ENCODE assay signal across 10 cellular contexts in genomic region chr7:141013345-141013715, GRCh38. TPM values are rescaled to one million over a fixed set of nuclear protein-coding genes. Genes with fewer than 3 reads are reported as not detected.
DNase-seq lines count a peak whose midpoint lies in the region; ATAC-seq, FAIRE-seq and TF ChIP-seq lines count a peak whose summit lies in the region.
"Had no signal": no experiment of that assay in that cellular context is flagged by ENCODE, and none has a peak within 500 bp of the region (broad histone marks: within the 10 kb centered on the region; RNA-seq: fewer than 3 reads in every experiment).

No MANE protein-coding gene starts in this region.

- peaks cover 10% of the 10 kb centered on the region for H3K79me2 ChIP-seq in HepG2 (ENCODE audit: insufficient read depth, low read length)

- H3K36me3 ChIP-seq in HepG2 (replicated peaks in 1 of 2; ENCODE audit: control insufficient read depth in 1 of 2, insufficient read depth in 2 of 2, low read length in 2 of 2): peaks cover 0 to 11% of the 10 kb centered on the region in 2 experiments; a peak in 3 of 5 replicates
- peaks cover 0 to 16% (median 4%) of the 10 kb centered on the region in 4 donors for H3K36me3 ChIP-seq in right lobe of liver

- peak overlapping the region; percentile 82 for H3K27ac ChIP-seq in HepG2 (ENCODE audit: extremely low read length, insufficient read depth, low read length)
- no peak overlapping the region for H3K27ac ChIP-seq in right lobe of liver

- no peaks in the 10 kb centered on the region for H4K20me1 ChIP-seq in HepG2 (ENCODE audit: insufficient read depth, low read length)

- H3K27ac Mint-ChIP-seq in T-helper 17 cell: peak overlapping the region; percentile 99
- H3K27ac Mint-ChIP-seq in type B pancreatic cell: peak overlapping the region; percentile 99

- DNase-seq in HepG2 (ENCODE audit: low spot score): no peak
- DNase-seq in right lobe of liver: no peak
- no peak for DNase-seq in T-helper 17 cell
- no peak for DNase-seq in foreskin fibroblast
- no peak for DNase-seq in type B pancreatic cell (ENCODE audit: extremely low spot score, unreplicated experiment)
- no peak for DNase-seq in DMS79 treated with DMSO at 0.1 percent for 48 hours (lab: John Stamatoyannopoulos, UW)
- no peak for DNase-seq in kidney tubule cell (ENCODE audit: low spot score)
- DNase-seq: central memory CD4-positive, alpha-beta T cell; WERI-Rb-1 had no signal

- TF ChIP-seq CTCF in HepG2 (CRISPR knock-in tag; IDR thresholded peaks at IDR 0.05) (no peak), right lobe of liver (IDR thresholded peaks at IDR 0.05) (no peak), foreskin fibroblast (IDR thresholded peaks at IDR 0.05; ENCODE audit: low read depth, low read length) (no peak), type B pancreatic cell (conservative IDR thresholded peaks at IDR 0.05) (no peak)

- H3K27me3 Mint-ChIP-seq in T-helper 17 cell (peaks cover 6% of the 10 kb centered on the region), type B pancreatic cell (peaks cover 20% of the 10 kb centered on the region)

- TF ChIP-seq EP300 in HepG2 (IDR thresholded peaks at IDR 0.05; ENCODE audit: low read depth in 2 of 2, low read length in 2 of 2) (no peak), HepG2 (CRISPR knock-in tag; IDR thresholded peaks at IDR 0.05; ENCODE audit: borderline replicate concordance) (no peak)

- H3K36me3 Mint-ChIP-seq in T-helper 17 cell (ENCODE audit: low read depth): peaks cover 2% of the 10 kb centered on the region
- peaks cover 5% of the 10 kb centered on the region for H3K36me3 Mint-ChIP-seq in type B pancreatic cell

- peak overlapping the region in 2 of 3 experiments; percentile 84 to 87; a peak in 4 of 6 replicates for H3K4me3 ChIP-seq in HepG2 (replicated peaks in 1 of 3; ENCODE audit: insufficient read depth in 1 of 3, low read depth in 2 of 3, low read length in 3 of 3)
- no peak overlapping the region for H3K4me3 ChIP-seq in right lobe of liver
- H3K4me3 ChIP-seq in foreskin fibroblast (ENCODE audit: low read depth in 1 of 2, low read length in 2 of 2): peak overlapping the region; percentile 92 to 93

- ATAC-seq in HepG2 (no peak), right lobe of liver (no peak), T-helper 17 cell (no peak), GM21717 (IDR thresholded peaks at IDR 0.05; ENCODE audit: unreplicated experiment) (no peak)

- TF ChIP-seq POLR2A in HepG2 (IDR thresholded peaks at IDR 0.05; ENCODE audit: insufficient read depth in 1 of 2, low read depth in 2 of 2, low read length in 2 of 2) (no peak), right lobe of liver (IDR thresholded peaks at IDR 0.05) (no peak)

- peak overlapping the region; percentile 90 for H3K4me3 Mint-ChIP-seq in T-helper 17 cell
- H3K4me3 Mint-ChIP-seq in type B pancreatic cell: peak overlapping the region; percentile 100

- peak overlapping the region; percentile 88; the same call in 1 of the 2 replicates for H3K9ac ChIP-seq in HepG2 (ENCODE audit: insufficient read depth, low read depth, low read length)

- 68% methylated on average over 4 of the region's 4 CpGs for WGBS in HepG2 (ENCODE audit: low lambda C conversion rate)
- WGBS in right lobe of liver (ENCODE audit: insufficient coverage, low coverage, low lambda C conversion rate, missing lambda C conversion rate): 49% methylated on average over 4 of the region's 4 CpGs

- peaks cover 30% of the 10 kb centered on the region for H3K4me1 ChIP-seq in HepG2 (ENCODE audit: insufficient read depth, low read length)
- peaks cover 0 to 19% (median 5%) of the 10 kb centered on the region in 4 donors for H3K4me1 ChIP-seq in right lobe of liver

- CTCF ChIA-PET in HepG2 (lab: Yijun Ruan, JAX; ENCODE audit: low intra/inter-chr PET ratio, low total read pairs): interaction anchor here (3.2 kb wide), 1 partner anchor 202 kb away, joined by 37 read pairs; no protein-coding TSS in a partner anchor

- H2AFZ ChIP-seq in HepG2 (ENCODE audit: low read length): no peak overlapping the region

- H3K9me3 Mint-ChIP-seq in type B pancreatic cell: no peaks in the 10 kb centered on the region

- no peak for FAIRE-seq in HepG2 (lab: Jason Lieb, UNC)

- H3K4me1 Mint-ChIP-seq in T-helper 17 cell: peaks cover 27% of the 10 kb centered on the region
- H3K4me1 Mint-ChIP-seq in type B pancreatic cell (ENCODE audit: unreplicated experiment): peaks cover 26% of the 10 kb centered on the region

- in situ Hi-C loops in HepG2 (cut with HindIII; ENCODE audit: extremely low pct_ligation_motif_present, low pct_unique_long_range_greater_than_20kb): loop anchor here (5.0 to 25.0 kb wide), 2 partner anchors 201 to 326 kb away; partner anchors contain the start of gene NDUFB2

- H3K4me2 ChIP-seq in HepG2 (ENCODE audit: low read depth, low read length): peak overlapping the region; percentile 92

- H3K9me3 ChIP-seq in HepG2 (ENCODE audit: low read length): peaks cover 5% of the 10 kb centered on the region; the same call in 1 of the 2 replicates
- H3K9me3 ChIP-seq in right lobe of liver: no peaks in the 10 kb centered on the region
- peaks cover 7% of the 10 kb centered on the region for H3K9me3 ChIP-seq in T-helper 17 cell (ENCODE audit: control insufficient read depth, low read length, poor library complexity, severe bottlenecking)

- H3K27me3 ChIP-seq in HepG2 (ENCODE audit: control insufficient read depth in 1 of 2, insufficient read depth in 2 of 2, low read length in 2 of 2) (no peaks in the 10 kb centered on the region; a peak in 1 of 5 replicates), right lobe of liver (no peaks in the 10 kb centered on the region)

- intact Hi-C loops in HepG2 (cut with micrococcal nuclease; ENCODE audit: unreplicated experiment) (loop anchor here (2.0 to 10.0 kb wide), 4 partner anchors 91 to 496 kb away; partner anchors contain the start of gene BRAF), right lobe of liver (cut with DNase I) (loop anchor here (10.0 kb wide), 1 partner anchor 199 kb away; no protein-coding TSS in a partner anchor)

- no peak for TF ChIP-seq RAD21 in HepG2 (CRISPR knock-in tag; IDR thresholded peaks at IDR 0.05)

- POLR2A ChIA-PET in HepG2 (lab: Yijun Ruan, JAX): interaction anchor here (1.8 to 2.4 kb wide), 2 partner anchors 12 to 90 kb away, joined by 4 to 9 read pairs; no protein-coding TSS in a partner anchor

- no TSS peak for BruUV-seq in HepG2 (replicated peaks; lab: Mats Ljungman, UMichigan)

TF ChIP-seq in HepG2, 621 proteins besides CTCF, POLR2A, EP300 and RAD21:
- TF ChIP-seq HNF1A (IDR thresholded peaks at IDR 0.05; ENCODE audit: low read depth): no peak
- no peak for TF ChIP-seq HNF1A (CRISPR knock-in tag; IDR thresholded peaks at IDR 0.05; ENCODE audit: borderline replicate concordance)

RNA-seq across cellular contexts. Expression of gene MRPS33, which starts 1.4 kb away (rescaled TPM):
- total RNA-seq in HepG2 (2016; rRNA removed; fragmentation: Illumina TruSeq; extraction: Trizol) (91.0 and 120 TPM in 2 replicates), right lobe of liver (10 to 100 TPM; 26.0 to 44.4 (median 31.1) TPM), T-helper 17 cell (10 to 100 TPM; 23.7 to 30.6 TPM), type B pancreatic cell (ENCODE audit: low replicate concordance) (58.1 and 74.6 TPM in 2 replicates)
- 60.7 and 64.6 TPM in 2 replicates for total RNA-seq in HepG2 (2016; cell fraction: cytosol; rRNA removed; fragmentation: Illumina TruSeq; extraction: Trizol; ENCODE audit: low read depth)
- total RNA-seq in HepG2 (2016; cell fraction: insoluble cytoplasmic fraction; rRNA removed; fragmentation: Illumina TruSeq; extraction: Trizol): 100 and 135 TPM in 2 replicates
- total RNA-seq in HepG2 (2016; cell fraction: membrane; rRNA removed; fragmentation: Illumina TruSeq; extraction: Trizol): 79.6 and 82.5 TPM in 2 replicates
- total RNA-seq in HepG2 (2016; cell fraction: nucleus; rRNA removed; fragmentation: Illumina TruSeq; extraction: Trizol): 33.2 and 36.3 TPM in 2 replicates
- polyA plus RNA-seq in HepG2 (2011; rRNA removed): 38.3 and 50.9 TPM in 2 replicates
- polyA plus RNA-seq in HepG2 (2011; cell fraction: cytosol; rRNA removed): 17.9 and 20.1 TPM in 2 replicates
- 5.7 and 6.9 TPM in 2 replicates for polyA plus RNA-seq in HepG2 (2011; cell fraction: nucleus; rRNA removed)
- polyA plus RNA-seq in HepG2 (2012): 78.8 and 104 TPM in 2 replicates
- 77.6 and 83.1 TPM in 2 replicates for polyA plus RNA-seq in HepG2 (2016; cell fraction: cytosol; fragmentation: Illumina TruSeq; extraction: Trizol; ENCODE audit: low read depth)
- polyA plus RNA-seq in HepG2 (2016; cell fraction: insoluble cytoplasmic fraction; fragmentation: Illumina TruSeq; extraction: Trizol; ENCODE audit: low read depth): 127 and 141 TPM in 2 replicates
- 82.8 and 92.8 TPM in 2 replicates for polyA plus RNA-seq in HepG2 (2016; cell fraction: membrane; fragmentation: Illumina TruSeq; extraction: Trizol; ENCODE audit: low read depth)
- polyA plus RNA-seq in HepG2 (2016; cell fraction: nucleus; fragmentation: Illumina TruSeq; extraction: Trizol; ENCODE audit: insufficient read depth, low read depth): 56.1 and 57.3 TPM in 2 replicates
- 10.4 and 14.1 TPM in 2 replicates for polyA minus RNA-seq in HepG2 (2011; rRNA and poly(A)+ RNA removed; ENCODE audit: low replicate concordance)
- 12.2 and 13.7 TPM in 2 replicates for polyA minus RNA-seq in HepG2 (2011; cell fraction: cytosol; rRNA and poly(A)+ RNA removed)
- polyA minus RNA-seq in HepG2 (2011; cell fraction: nucleus; rRNA and poly(A)+ RNA removed): 4.6 and 13.4 TPM in 2 replicates

Comparison
In these comparisons a context has a peak if more than half of its experiments do, and no peak if none do; other contexts are left out.
1. H3K4me3 ChIP-seq: peak in HepG2 (2 of 3) and foreskin fibroblast (2 of 2); none in right lobe of liver (0 of 3).